ENCODE assay signal across 9 cellular contexts in the genomic region with DNA sequence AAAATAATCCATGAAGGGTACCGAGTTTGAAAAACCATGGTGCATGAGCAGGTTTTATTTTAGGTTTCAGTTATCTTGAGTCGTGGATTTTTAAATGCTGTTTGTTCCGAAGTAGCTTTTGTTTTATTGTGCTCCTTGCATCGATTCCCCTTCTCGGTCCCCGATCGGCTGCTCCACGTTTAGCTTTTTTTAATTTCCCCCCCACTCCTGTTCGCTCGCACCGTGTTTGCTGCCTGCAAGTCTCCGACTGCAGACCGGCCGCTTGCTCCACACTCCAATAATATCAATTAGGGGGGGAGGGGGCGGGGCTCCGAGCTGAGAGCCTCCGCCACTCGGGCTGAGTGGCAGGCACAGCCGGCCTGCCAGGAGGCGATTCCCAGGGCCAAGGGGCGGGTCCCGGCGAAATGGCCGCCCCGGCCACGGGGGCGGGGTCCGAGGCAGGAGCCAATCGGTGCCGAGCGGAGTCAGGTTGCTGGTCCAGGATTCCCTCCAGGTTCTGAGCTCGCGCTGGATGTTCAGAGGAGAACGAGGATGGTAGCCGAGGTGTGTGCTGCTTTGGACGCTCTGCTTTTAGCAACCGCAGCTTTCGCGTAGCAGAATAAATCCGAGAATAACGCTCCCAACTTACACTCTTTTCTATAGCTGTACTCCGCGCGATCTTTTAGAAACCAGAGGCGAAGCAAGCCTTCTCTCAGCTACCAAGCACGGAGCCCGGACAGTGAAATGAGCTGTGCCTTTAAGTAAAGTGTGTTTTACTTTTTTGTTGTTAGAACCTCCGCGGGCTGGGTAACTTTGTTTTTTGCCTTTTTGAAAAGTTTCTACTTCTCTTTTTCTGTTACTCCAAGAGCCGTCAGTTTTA. TPM values are rescaled to one million over a fixed set of nuclear protein-coding genes. Genes with fewer than 3 reads are reported as not detected.
DNase-seq lines count a peak whose midpoint lies in the region; ATAC-seq lines count a peak whose summit lies in the region.
"Had no signal": no experiment of that assay in that cellular context is flagged by ENCODE, and none has a peak within 500 bp of the region (broad histone marks: within the 10 kb centered on the region; RNA-seq: fewer than 3 reads in every experiment).

EPHA7 (minus strand) TSS at position 256 of the 859 bp plus-strand sequence; CDS start at position 38, 218 bp downstream.

- peaks cover 8% of the 10 kb centered on the region for H3K27me3 ChIP-seq in ectodermal cell (ENCODE audit: control insufficient read depth, insufficient read depth, low read length, poor library complexity, severe bottlenecking)

- no peaks in the 10 kb centered on the region for H3K36me3 ChIP-seq in ectodermal cell (ENCODE audit: control insufficient read depth, insufficient read depth, low read length)

- H3K27ac ChIP-seq in ectodermal cell (ENCODE audit: insufficient read depth, low read depth, low read length, poor library complexity, severe bottlenecking), result peak within 1 kb of the TSS; percentile 87
- H3K27ac ChIP-seq: C4-2B had no signal

- DNase-seq in activated CD4-positive, CD25-positive, alpha-beta regulatory T cell (lab: John Stamatoyannopoulos, UW), result no peak
- DNase-seq in NCI-H1105 treated with DMSO at 0.1 percent for 48 hours (lab: John Stamatoyannopoulos, UW) (peak; percentile 99), T1000 (lab: John Stamatoyannopoulos, UW) (peak; percentile 94), left kidney (ENCODE audit: low read depth, low spot score) (peak; percentile 99)
- peak; percentile 24 to 34 for DNase-seq in stimulated activated CD4-positive, alpha-beta T cell treated with anti-CD3 and anti-CD28 coated beads, Interleukin-12 subunit alpha, Interleukin-12 subunit beta, amount 100 ng/mL, for 24 hours (ENCODE audit: low read depth in 2 of 2)

- peak; percentile 49 to 75 for ATAC-seq in activated CD4-positive, CD25-positive, alpha-beta regulatory T cell treated with anti-CD3 and anti-CD28 coated beads, Interleukin-2, amount 50 U/mL, for 24 hours
- peak; percentile 97 for ATAC-seq in HG02759 (IDR thresholded peaks at IDR 0.05; ENCODE audit: unreplicated experiment)

- H3K4me3 ChIP-seq in ectodermal cell (ENCODE audit: insufficient read depth, low read depth, low read length), result peak within 1 kb of the TSS; percentile 95

- no peaks in the 10 kb centered on the region for H3K9me3 ChIP-seq in ectodermal cell (ENCODE audit: control insufficient read depth, low read length)

- WGBS in ectodermal cell, 2 experiments, result 0% methylated on average over 47 to 50 of the region's 50 CpGs

- H3K4me1 ChIP-seq in ectodermal cell (ENCODE audit: control insufficient read depth, insufficient read depth, low read length), result no peaks in the 10 kb centered on the region

RNA-seq across cellular contexts. Expression of gene EPHA7, which starts in this region (rescaled TPM):
- 100 TPM for polyA plus RNA-seq in ectodermal cell (2013, experiment 1 of 4)
- polyA plus RNA-seq in ectodermal cell (2013, experiment 2 of 4), result 110 TPM
- polyA plus RNA-seq in ectodermal cell (2013, experiment 3 of 4), result 83.1 TPM
- 93.1 TPM for polyA plus RNA-seq in ectodermal cell (2013, experiment 4 of 4)

Comparison
In these comparisons a context has a peak if more than half of its experiments do, and no peak if none do; other contexts are left out.
1. DNase-seq: peak in NCI-H1105 treated with DMSO at 0.1 percent for 48 hours (single experiment), T1000 (single experiment), left kidney (single experiment) and stimulated activated CD4-positive, alpha-beta T cell treated with anti-CD3 and anti-CD28 coated beads, Interleukin-12 subunit alpha, Interleukin-12 subunit beta, amount 100 ng/mL, for 24 hours (2 of 2); none in activated CD4-positive, CD25-positive, alpha-beta regulatory T cell (0 of 4).